8 cellular contexts compared by ENCODE assay signal in genomic region chr22:25362215-25362882, GRCh38.
DNase-seq lines count a peak whose midpoint lies in the region; ATAC-seq and TF ChIP-seq lines count a peak whose summit lies in the region.

No MANE protein-coding gene starts in this region.

- peaks cover 51 to 100% (median 92%) of the 10 kb centered on the region in 10 experiments for H3K4me1 ChIP-seq in BLaER1 treated with 17β-estradiol and CSF1 and Interleukin-3, amounts not matched to agents 10 nM and 100 nM
- H3K4me1 ChIP-seq in HCT116 (ENCODE audit: control insufficient read depth in 1 of 2, insufficient read depth in 2 of 2, low read length in 2 of 2) (no peaks in the 10 kb centered on the region), RWPE2 (ENCODE audit: insufficient read depth, poor library complexity, severe bottlenecking) (no peaks in the 10 kb centered on the region)

- CTCF ChIA-PET in HCT116 (lab: Charles Lee), result no interaction called here

- no peak overlapping the region for H2AFZ ChIP-seq in HCT116 (ENCODE audit: low read depth, low read length, poor library complexity, severe bottlenecking)

- TF ChIP-seq CTCF in HCT116 (IDR thresholded peaks at IDR 0.05 in 2 of 3, conservative IDR thresholded peaks at IDR 0.05 in 1 of 3; ENCODE audit: borderline replicate concordance in 1 of 3, insufficient read depth in 1 of 3, low read depth in 2 of 3, low read length in 2 of 3) (peak; percentile 71 to 96 (median 94); a peak in 5 of 6 replicates), RWPE2 (IDR thresholded peaks at IDR 0.05; ENCODE audit: poor library complexity, severe bottlenecking) (peak; percentile 89)

- RAD21 ChIA-PET in HCT116 (lab: Charles Lee; ENCODE audit: low non-redundant PET in 1 of 2, low total read pairs in 2 of 2, uncharacterized antibody in 2 of 2, unreplicated experiment in 2 of 2), result no interaction called here

- TF ChIP-seq POLR2A in HCT116 (IDR thresholded peaks at IDR 0.05; ENCODE audit: borderline replicate concordance, extremely low read depth, insufficient read depth, insufficient read length), result no peak

- H3K4me3 ChIP-seq in BLaER1 treated with 17β-estradiol and CSF1 and Interleukin-3, amounts not matched to agents 10 nM and 100 nM, result no peak overlapping the region
- no peak overlapping the region for H3K4me3 ChIP-seq in HCT116 (replicated peaks in 1 of 2; ENCODE audit: low read depth in 1 of 2, low read length in 2 of 2)
- no peak overlapping the region for H3K4me3 ChIP-seq in RWPE2 (ENCODE audit: severe bottlenecking)

- TF ChIP-seq RAD21 in HCT116 (IDR thresholded peaks at IDR 0.05; ENCODE audit: low read depth), result peak; percentile 75

- H3K9ac ChIP-seq in BLaER1 treated with 17β-estradiol and CSF1 and Interleukin-3, amounts not matched to agents 10 nM and 100 nM, result peak overlapping the region in 3 of 11 experiments; percentile 18 to 24 (median 18); a peak in 4 of 22 replicates
- H3K9ac ChIP-seq in HCT116 (ENCODE audit: low read length), result no peak overlapping the region

- BruUV-seq in HCT116 (replicated peaks; lab: Mats Ljungman, UMichigan), result no TSS peak

- no peaks in the 10 kb centered on the region for H3K27me3 ChIP-seq in BLaER1 treated with 17β-estradiol and CSF1 and Interleukin-3, amounts not matched to agents 10 nM and 100 nM
- no peaks in the 10 kb centered on the region for H3K27me3 ChIP-seq in HCT116 (ENCODE audit: insufficient read depth, low read length)
- no peaks in the 10 kb centered on the region for H3K27me3 ChIP-seq in RWPE2 (ENCODE audit: insufficient read depth, poor library complexity, severe bottlenecking)

- peaks cover 25 to 64% (median 47%) of the 10 kb centered on the region in 11 experiments for H3K36me3 ChIP-seq in BLaER1 treated with 17β-estradiol and CSF1 and Interleukin-3, amounts not matched to agents 10 nM and 100 nM
- H3K36me3 ChIP-seq in HCT116 (ENCODE audit: control insufficient read depth in 1 of 2, insufficient read depth in 2 of 2, low read length in 2 of 2) (peaks cover 0 to 5% of the 10 kb centered on the region in 2 experiments; a peak in 2 of 4 replicates), RWPE2 (ENCODE audit: low read depth) (no peaks in the 10 kb centered on the region; the same call in 1 of the 2 replicates)

- intact Hi-C loops in HCT116 (cut with micrococcal nuclease) (loop anchor here (2.0 to 5.0 kb wide), 2 partner anchors 84 to 340 kb away; no protein-coding TSS in a partner anchor), posterior vena cava (cut with DNase I) (loop anchor here in 1 of 2 donors (1.0 kb wide), 1 partner anchor 91 kb away; no protein-coding TSS in a partner anchor)

- H3K4me2 ChIP-seq in BLaER1 treated with 17β-estradiol and CSF1 and Interleukin-3, amounts not matched to agents 10 nM and 100 nM, result peak overlapping the region in 2 of 11 experiments; percentile 5 to 18; a peak in 2 of 22 replicates
- no peak overlapping the region for H3K4me2 ChIP-seq in HCT116 (ENCODE audit: low read length)

- H3K79me2 ChIP-seq in HCT116 (ENCODE audit: insufficient read depth, low read length), result 0 out of 2 replicates have a peak, but pooled peaks cover 3% of the 10 kb centered on the region

- H3K27ac ChIP-seq in BLaER1 treated with 17β-estradiol and CSF1 and Interleukin-3, amounts not matched to agents 10 nM and 100 nM, result peak overlapping the region in 6 of 11 experiments; percentile 10 to 38 (median 22); a peak in 5 of 22 replicates
- no peak overlapping the region for H3K27ac ChIP-seq in HCT116 (ENCODE audit: low read depth, low read length)
- no peak overlapping the region for H3K27ac ChIP-seq in RWPE2 (ENCODE audit: poor library complexity, severe bottlenecking)

- H3K9me3 ChIP-seq in BLaER1 treated with 17β-estradiol and CSF1 and Interleukin-3, amounts not matched to agents 10 nM and 100 nM (replicated peaks in 1 of 11), result no peaks in the 10 kb centered on the region
- no peaks in the 10 kb centered on the region for H3K9me3 ChIP-seq in HCT116 (ENCODE audit: control insufficient read depth in 1 of 2, insufficient read depth in 1 of 2, low read depth in 1 of 2, low read length in 2 of 2)
- H3K9me3 ChIP-seq in RWPE2 (ENCODE audit: severe bottlenecking), result no peaks in the 10 kb centered on the region

- H4K20me1 ChIP-seq in BLaER1 treated with 17β-estradiol and CSF1 and Interleukin-3, amounts not matched to agents 10 nM and 100 nM, result peaks cover 72 to 99% (median 93%) of the 10 kb centered on the region in 11 experiments; a peak in 21 of 22 replicates
- no peaks in the 10 kb centered on the region for H4K20me1 ChIP-seq in HCT116 (ENCODE audit: insufficient read depth)

- no peaks in the 10 kb centered on the region for H3K9me2 ChIP-seq in HCT116 (ENCODE audit: insufficient read depth)

- DNase-seq in HCT116 (ENCODE audit: low read depth, low spot score) (peak; percentile 21), RWPE2 (ENCODE audit: low spot score) (peak; percentile 49), glomerular visceral epithelial cell (ENCODE audit: extremely low spot score) (peak; percentile 51), posterior vena cava (ENCODE audit: low spot score) (peak; percentile 87), ureter (ENCODE audit: low spot score) (peak; percentile 59)
- DNase-seq in activated naive CD4-positive, alpha-beta T cell (lab: John Stamatoyannopoulos, UW), result peak; percentile 33 to 63 (median 56)

- peak; percentile 94 for ATAC-seq in HCT116
- peak; percentile 53; the same call in 2 of the 3 replicates for ATAC-seq in RWPE2 (ENCODE audit: low read depth)
- ATAC-seq in GM18868 (IDR thresholded peaks at IDR 0.05; ENCODE audit: unreplicated experiment), result no peak

- POLR2A ChIA-PET in HCT116 (lab: Charles Lee), result no interaction called here

TF ChIP-seq in HCT116, 20 proteins besides CTCF, POLR2A, EP300 and RAD21:
- TF ChIP-seq POLR2AphosphoS5 (IDR thresholded peaks at IDR 0.05; ENCODE audit: low read depth, low read length), result no peak
- TF ChIP-seq CEBPB (IDR thresholded peaks at IDR 0.05; ENCODE audit: low read depth), result no peak
- TF ChIP-seq TCF7L2 (IDR thresholded peaks at IDR 0.05; ENCODE audit: borderline replicate concordance, extremely low read depth, insufficient read depth, insufficient read length), result no peak
- TF ChIP-seq, protein P1, sequence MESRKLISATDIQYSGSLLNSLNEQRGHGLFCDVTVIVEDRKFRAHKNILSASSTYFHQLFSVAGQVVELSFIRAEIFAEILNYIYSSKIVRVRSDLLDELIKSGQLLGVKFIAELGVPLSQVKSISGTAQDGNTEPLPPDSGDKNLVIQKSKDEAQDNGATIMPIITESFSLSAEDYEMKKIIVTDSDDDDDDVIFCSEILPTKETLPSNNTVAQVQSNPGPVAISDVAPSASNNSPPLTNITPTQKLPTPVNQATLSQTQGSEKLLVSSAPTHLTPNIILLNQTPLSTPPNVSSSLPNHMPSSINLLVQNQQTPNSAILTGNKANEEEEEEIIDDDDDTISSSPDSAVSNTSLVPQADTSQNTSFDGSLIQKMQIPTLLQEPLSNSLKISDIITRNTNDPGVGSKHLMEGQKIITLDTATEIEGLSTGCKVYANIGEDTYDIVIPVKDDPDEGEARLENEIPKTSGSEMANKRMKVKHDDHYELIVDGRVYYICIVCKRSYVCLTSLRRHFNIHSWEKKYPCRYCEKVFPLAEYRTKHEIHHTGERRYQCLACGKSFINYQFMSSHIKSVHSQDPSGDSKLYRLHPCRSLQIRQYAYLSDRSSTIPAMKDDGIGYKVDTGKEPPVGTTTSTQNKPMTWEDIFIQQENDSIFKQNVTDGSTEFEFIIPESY (IDR thresholded peaks at IDR 0.05; ENCODE audit: extremely low read depth, insufficient replicate concordance, low read length), result no peak
- TF ChIP-seq EZH2phosphoT487 (IDR thresholded peaks at IDR 0.05; ENCODE audit: borderline replicate concordance), result no peak
- no peak for TF ChIP-seq EGR1 (IDR thresholded peaks at IDR 0.05; ENCODE audit: low read depth)
- TF ChIP-seq ELF1 (IDR thresholded peaks at IDR 0.05; ENCODE audit: borderline replicate concordance, low read depth), result no peak
- TF ChIP-seq JUND (IDR thresholded peaks at IDR 0.05), result no peak
- no peak for TF ChIP-seq ZNF274 (IDR thresholded peaks at IDR 0.05; ENCODE audit: low read depth, low read length)
- no peak for TF ChIP-seq SRF (IDR thresholded peaks at IDR 0.05; ENCODE audit: low read depth)
- TF ChIP-seq, protein P2, sequence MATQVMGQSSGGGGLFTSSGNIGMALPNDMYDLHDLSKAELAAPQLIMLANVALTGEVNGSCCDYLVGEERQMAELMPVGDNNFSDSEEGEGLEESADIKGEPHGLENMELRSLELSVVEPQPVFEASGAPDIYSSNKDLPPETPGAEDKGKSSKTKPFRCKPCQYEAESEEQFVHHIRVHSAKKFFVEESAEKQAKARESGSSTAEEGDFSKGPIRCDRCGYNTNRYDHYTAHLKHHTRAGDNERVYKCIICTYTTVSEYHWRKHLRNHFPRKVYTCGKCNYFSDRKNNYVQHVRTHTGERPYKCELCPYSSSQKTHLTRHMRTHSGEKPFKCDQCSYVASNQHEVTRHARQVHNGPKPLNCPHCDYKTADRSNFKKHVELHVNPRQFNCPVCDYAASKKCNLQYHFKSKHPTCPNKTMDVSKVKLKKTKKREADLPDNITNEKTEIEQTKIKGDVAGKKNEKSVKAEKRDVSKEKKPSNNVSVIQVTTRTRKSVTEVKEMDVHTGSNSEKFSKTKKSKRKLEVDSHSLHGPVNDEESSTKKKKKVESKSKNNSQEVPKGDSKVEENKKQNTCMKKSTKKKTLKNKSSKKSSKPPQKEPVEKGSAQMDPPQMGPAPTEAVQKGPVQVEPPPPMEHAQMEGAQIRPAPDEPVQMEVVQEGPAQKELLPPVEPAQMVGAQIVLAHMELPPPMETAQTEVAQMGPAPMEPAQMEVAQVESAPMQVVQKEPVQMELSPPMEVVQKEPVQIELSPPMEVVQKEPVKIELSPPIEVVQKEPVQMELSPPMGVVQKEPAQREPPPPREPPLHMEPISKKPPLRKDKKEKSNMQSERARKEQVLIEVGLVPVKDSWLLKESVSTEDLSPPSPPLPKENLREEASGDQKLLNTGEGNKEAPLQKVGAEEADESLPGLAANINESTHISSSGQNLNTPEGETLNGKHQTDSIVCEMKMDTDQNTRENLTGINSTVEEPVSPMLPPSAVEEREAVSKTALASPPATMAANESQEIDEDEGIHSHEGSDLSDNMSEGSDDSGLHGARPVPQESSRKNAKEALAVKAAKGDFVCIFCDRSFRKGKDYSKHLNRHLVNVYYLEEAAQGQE (IDR thresholded peaks at IDR 0.05; ENCODE audit: low read depth), result no peak
- TF ChIP-seq, protein P3, sequence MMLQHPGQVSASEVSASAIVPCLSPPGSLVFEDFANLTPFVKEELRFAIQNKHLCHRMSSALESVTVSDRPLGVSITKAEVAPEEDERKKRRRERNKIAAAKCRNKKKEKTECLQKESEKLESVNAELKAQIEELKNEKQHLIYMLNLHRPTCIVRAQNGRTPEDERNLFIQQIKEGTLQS (IDR thresholded peaks at IDR 0.05), result no peak
- TF ChIP-seq YY1 (IDR thresholded peaks at IDR 0.05; ENCODE audit: extremely low read depth, insufficient replicate concordance, low read depth, low read length), result no peak
- TF ChIP-seq MAX (IDR thresholded peaks at IDR 0.05), result no peak
- no peak for TF ChIP-seq EZH2 (IDR thresholded peaks at IDR 0.05)

Comparison
In these comparisons a context has a peak if more than half of its experiments do, and no peak if none do; other contexts are left out.
1. H3K27ac ChIP-seq: peak in BLaER1 treated with 17β-estradiol and CSF1 and Interleukin-3, amounts not matched to agents 10 nM and 100 nM (6 of 11); none in HCT116 (single experiment) and RWPE2 (single experiment).
2. DNase-seq: peak in every context shown above with its lines; median percentile 87 in posterior vena cava; 59 in ureter; 56 in activated naive CD4-positive, alpha-beta T cell; 51 in glomerular visceral epithelial cell; 49 in RWPE2; 21 in HCT116.